In the genomic region with DNA sequence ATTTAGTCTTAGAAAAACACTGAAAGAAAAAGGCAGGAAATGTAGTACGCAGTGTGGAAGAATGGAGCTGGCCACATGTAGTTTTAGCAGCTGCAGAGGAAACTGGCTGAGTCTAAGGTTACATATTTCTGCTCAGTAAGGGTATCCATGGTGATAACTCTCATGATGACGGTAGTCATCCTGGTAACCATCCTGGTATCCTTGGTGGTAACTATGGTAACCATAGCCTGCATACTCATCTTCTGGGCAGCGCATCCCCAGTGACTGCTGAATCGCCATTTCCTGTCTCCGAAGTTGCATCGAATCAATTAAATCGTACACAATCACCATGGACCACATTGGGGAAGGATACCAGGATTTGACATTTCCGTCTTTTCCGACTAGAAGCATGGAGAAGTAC, we compare ENCODE assay signal across 9 cellular contexts. TPM values are rescaled to one million over a fixed set of nuclear protein-coding genes. Genes with fewer than 3 reads are reported as not detected.
DNase-seq lines count a peak whose midpoint lies in the region; ATAC-seq and TF ChIP-seq lines count a peak whose summit lies in the region.
"Had no signal": no experiment of that assay in that cellular context is flagged by ENCODE, and none has a peak within 500 bp of the region (broad histone marks: within the 10 kb centered on the region; RNA-seq: fewer than 3 reads in every experiment).

No MANE protein-coding gene starts in this region.

- no peaks in the 10 kb centered on the region for H3K36me3 Mint-ChIP-seq in natural killer cell treated with Interleukin-12 subunit alpha and Interleukin-12 subunit beta and Interleukin-15 and Interleukin-18, amount 100 ng/mL, for 72 hours
- H3K36me3 Mint-ChIP-seq: activated naive CD4-positive, alpha-beta T cell treated with anti-CD3 and anti-CD28 coated beads, Interleukin-2, amount 50 U/mL, for 24 hours had no signal

- DNase-seq in EH (ENCODE audit: low read depth) (peak; percentile 96), MV-4-11 (lab: John Stamatoyannopoulos, UW) (peak; percentile 16), cardiac fibroblast (ENCODE audit: low read depth in 2 of 2) (peak; percentile 97 to 99), cerebellum (ENCODE audit: low spot score) (no peak)
- no peak for DNase-seq in natural killer cell treated with Interleukin-12 subunit alpha and Interleukin-12 subunit beta and Interleukin-15 and Interleukin-18, amount 100 ng/mL, for 72 hours (ENCODE audit: low spot score)
- DNase-seq in stimulated activated CD8-positive, alpha-beta memory T cell treated with anti-CD3 and anti-CD28 coated beads, Interleukin-4, amount 100 ng/mL, for 48 hours: no peak

- no peak overlapping the region for H3K4me3 Mint-ChIP-seq in natural killer cell treated with Interleukin-12 subunit alpha and Interleukin-12 subunit beta and Interleukin-15 and Interleukin-18, amount 100 ng/mL, for 72 hours
- H3K4me3 Mint-ChIP-seq: activated naive CD4-positive, alpha-beta T cell treated with anti-CD3 and anti-CD28 coated beads, Interleukin-2, amount 50 U/mL, for 24 hours had no signal

- no peak for TF ChIP-seq CTCF in cardiac fibroblast (IDR thresholded peaks at IDR 0.05; ENCODE audit: low read depth, low read length)

- peaks cover 16 to 18% of the 10 kb centered on the region in 2 donors for H3K4me1 Mint-ChIP-seq in natural killer cell treated with Interleukin-12 subunit alpha and Interleukin-12 subunit beta and Interleukin-15 and Interleukin-18, amount 100 ng/mL, for 72 hours (ENCODE audit: low read depth in 2 of 2)

- peak; percentile 61 to 73 for ATAC-seq in natural killer cell treated with Interleukin-12 subunit alpha and Interleukin-12 subunit beta and Interleukin-15 and Interleukin-18, amount 100 ng/mL, for 72 hours
- ATAC-seq in HG02588 (IDR thresholded peaks at IDR 0.05; ENCODE audit: unreplicated experiment) (no peak), GM21526 (IDR thresholded peaks at IDR 0.05; ENCODE audit: low FRiP score, unreplicated experiment) (no peak)

- H3K4me3 ChIP-seq in cardiac fibroblast (replicated peaks in 1 of 2; ENCODE audit: low read depth in 2 of 2, low read length in 2 of 2): no peak overlapping the region

- no peak overlapping the region for H3K27ac Mint-ChIP-seq in natural killer cell treated with Interleukin-12 subunit alpha and Interleukin-12 subunit beta and Interleukin-15 and Interleukin-18, amount 100 ng/mL, for 72 hours
- H3K27ac Mint-ChIP-seq: activated naive CD4-positive, alpha-beta T cell treated with anti-CD3 and anti-CD28 coated beads, Interleukin-2, amount 50 U/mL, for 24 hours had no signal

- H3K27me3 Mint-ChIP-seq in natural killer cell treated with Interleukin-12 subunit alpha and Interleukin-12 subunit beta and Interleukin-15 and Interleukin-18, amount 100 ng/mL, for 72 hours: peaks cover 0 to 7% of the 10 kb centered on the region in 2 donors

- H3K9me3 Mint-ChIP-seq in natural killer cell treated with Interleukin-12 subunit alpha and Interleukin-12 subunit beta and Interleukin-15 and Interleukin-18, amount 100 ng/mL, for 72 hours: no peaks in the 10 kb centered on the region
- H3K9me3 Mint-ChIP-seq: activated naive CD4-positive, alpha-beta T cell treated with anti-CD3 and anti-CD28 coated beads, Interleukin-2, amount 50 U/mL, for 24 hours had no signal

RNA-seq across cellular contexts. Expression of a gene that starts 35.7 kb away (rescaled TPM):
- under 1 TPM in 1 of 2 donors, not detected in 1; 0.28 TPM for total RNA-seq in natural killer cell treated with Interleukin-12 subunit alpha and Interleukin-12 subunit beta and Interleukin-15 and Interleukin-18, amount 100 ng/mL, for 72 hours
- 12.8 TPM for total RNA-seq in cerebellum

RNA-seq across cellular contexts. Expression of a gene that starts 43.4 kb away (rescaled TPM):
- 10 to 100 TPM in 1 of 2 donors, 1 to 10 TPM in 1; 9.9 to 18.0 TPM for total RNA-seq in natural killer cell treated with Interleukin-12 subunit alpha and Interleukin-12 subunit beta and Interleukin-15 and Interleukin-18, amount 100 ng/mL, for 72 hours
- total RNA-seq in cerebellum: 60.0 TPM

RNA-seq across cellular contexts. Expression of a gene that starts 43.5 kb away (rescaled TPM):
- 10 to 100 TPM; 44.7 to 54.3 TPM for total RNA-seq in natural killer cell treated with Interleukin-12 subunit alpha and Interleukin-12 subunit beta and Interleukin-15 and Interleukin-18, amount 100 ng/mL, for 72 hours
- total RNA-seq in cerebellum: 27.3 TPM

Comparison
In these comparisons a context has a peak if more than half of its experiments do, and no peak if none do; other contexts are left out.
1. DNase-seq: peak in EH (single experiment), MV-4-11 (single experiment) and cardiac fibroblast (2 of 2); none in natural killer cell treated with Interleukin-12 subunit alpha and Interleukin-12 subunit beta and Interleukin-15 and Interleukin-18, amount 100 ng/mL, for 72 hours (single experiment), stimulated activated CD8-positive, alpha-beta memory T cell treated with anti-CD3 and anti-CD28 coated beads, Interleukin-4, amount 100 ng/mL, for 48 hours (single experiment) and cerebellum (single experiment).
2. ATAC-seq: peak in natural killer cell treated with Interleukin-12 subunit alpha and Interleukin-12 subunit beta and Interleukin-15 and Interleukin-18, amount 100 ng/mL, for 72 hours (2 of 2); none in HG02588 (single experiment) and GM21526 (single experiment).
3. RNA of a gene that starts 35.7 kb away (total RNA-seq): 12.8 TPM in cerebellum (single experiment); 0.28 TPM in natural killer cell treated with Interleukin-12 subunit alpha and Interleukin-12 subunit beta and Interleukin-15 and Interleukin-18, amount 100 ng/mL, for 72 hours; every median in the first group is over 10 times any median in the second.